ENCODE assay signal across 6 cellular contexts in genomic region chr3:22091329-22091728, GRCh38.
"Had no signal": no experiment of that assay in that cellular context is flagged by ENCODE, and none has a peak within 500 bp of the region (broad histone marks: within the 10 kb centered on the region; RNA-seq: fewer than 3 reads in every experiment).

No MANE protein-coding gene starts in this region.

- H2AFZ ChIP-seq: GM23338 had no signal

- H3K4me3 ChIP-seq: GM23338 had no signal

- ATAC-seq: GM23338 had no signal

- H3K4me2 ChIP-seq: GM23338 had no signal

- FAIRE-seq: H1, H54, HTR-8/SVneo had no signal

- DNase-seq: H9, HCEC 1CT had no signal
